16 cellular contexts compared by ENCODE assay signal in the genomic region with DNA sequence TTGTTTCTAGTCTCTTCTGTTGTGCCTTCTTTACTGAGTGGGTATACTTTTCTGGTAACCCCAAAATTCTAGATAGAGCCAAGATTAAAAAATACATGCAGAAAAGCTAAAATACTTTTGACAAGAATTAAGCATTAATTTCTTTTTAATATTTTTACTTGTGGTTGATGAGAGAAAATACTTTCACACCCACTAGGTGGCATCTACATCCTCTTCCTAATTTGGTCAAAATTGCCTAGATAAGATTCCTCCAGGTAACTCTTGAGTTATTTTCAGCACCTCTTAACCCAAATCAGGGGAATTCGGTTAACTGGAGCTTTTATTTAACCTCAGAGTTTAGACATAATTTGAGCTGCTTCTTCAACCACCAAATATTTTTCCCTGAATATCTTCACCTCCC. TPM values are rescaled to one million over a fixed set of nuclear protein-coding genes. Genes with fewer than 3 reads are reported as not detected.
A peak's percentile ranks its signal among the peaks of the same experiment; 100 is the strongest.
DNase-seq lines count a peak whose midpoint lies in the region; ATAC-seq, FAIRE-seq and TF ChIP-seq lines count a peak whose summit lies in the region.
"Had no signal": no experiment of that assay in that cellular context is flagged by ENCODE, and none has a peak within 500 bp of the region (broad histone marks: within the 10 kb centered on the region; RNA-seq: fewer than 3 reads in every experiment).

No MANE protein-coding gene starts in this region.

- ATAC-seq in HG02938 (IDR thresholded peaks at IDR 0.05; ENCODE audit: unreplicated experiment): no peak
- ATAC-seq: activated naive CD4-positive, alpha-beta T cell treated with anti-CD3 and anti-CD28 coated beads, Interleukin-2, amount 50 U/mL, for 72 hours; lower lobe of right lung had no signal

- no peak for FAIRE-seq in bronchial epithelial cell (lab: Jason Lieb, UNC)

- TF ChIP-seq CTCF in GM06990 (IDR thresholded peaks at IDR 0.05; ENCODE audit: insufficient read depth, low read length, poor library complexity, severe bottlenecking) (peak; percentile 26), bronchial epithelial cell (IDR thresholded peaks at IDR 0.05; ENCODE audit: insufficient read depth, low read length, severe bottlenecking) (peak; percentile 21)

- H3K4me3 ChIP-seq in GM06990 (replicated peaks; ENCODE audit: low read depth, low read length): no peak overlapping the region
- no peak overlapping the region for H3K4me3 ChIP-seq in bronchial epithelial cell (ENCODE audit: low read depth, low read length)
- H3K4me3 ChIP-seq: lower lobe of right lung, tibial artery had no signal

- DNase-seq in GM06990 (ENCODE audit: extremely low read depth, insufficient read length): no peak
- peak; percentile 2 for DNase-seq in LHCN-M2 (ENCODE audit: low read depth)
- no peak for DNase-seq in bronchial epithelial cell (ENCODE audit: low read depth)
- DNase-seq in kidney tubule cell (ENCODE audit: low spot score): peak; percentile 13
- no peak for DNase-seq in GF-D8 (lab: John Stamatoyannopoulos, UW)
- DNase-seq in activated CD8-positive, alpha-beta memory T cell treated with anti-CD3 and anti-CD28 coated beads, Interleukin-2, amount 50 U/mL, for 4 hours: no peak
- no peak for DNase-seq in Ammon's horn (ENCODE audit: low spot score)
- DNase-seq: activated CD4-positive, alpha-beta T cell treated with anti-CD3 and anti-CD28 coated beads for 4 hours; DMS153; lower lobe of right lung; NCI-H2171; SIG-M5; tibial artery had no signal

- H3K27me3 ChIP-seq in GM06990 (replicated peaks; ENCODE audit: control insufficient read depth, insufficient read depth, low read length) (no peaks in the 10 kb centered on the region), bronchial epithelial cell (ENCODE audit: control insufficient read depth, insufficient read depth, low read length) (no peaks in the 10 kb centered on the region)
- H3K27me3 ChIP-seq: tibial artery had no signal

- H3K36me3 ChIP-seq in GM06990 (ENCODE audit: control insufficient read depth, insufficient read depth, low read length) (no peaks in the 10 kb centered on the region), bronchial epithelial cell (ENCODE audit: control insufficient read depth, insufficient read depth, low read length) (no peaks in the 10 kb centered on the region)
- H3K36me3 ChIP-seq: lower lobe of right lung, tibial artery had no signal

RNA-seq across cellular contexts. Expression of a gene that starts 28.4 kb away (rescaled TPM):
- total RNA-seq in LHCN-M2 (2014; rRNA removed): not detected in 2 replicates
- polyA plus RNA-seq in LHCN-M2 (2012): not detected
- not detected in 2 replicates for total RNA-seq in bronchial epithelial cell
- total RNA-seq: activated naive CD4-positive, alpha-beta T cell treated with anti-CD3 and anti-CD28 coated beads, Interleukin-2, amount 50 U/mL, for 72 hours; lower lobe of right lung; pulmonary artery endothelial cell had no signal

RNA-seq across cellular contexts. Expression of a gene that starts 55.9 kb away (rescaled TPM):
- not detected in 2 replicates for total RNA-seq in LHCN-M2 (2014; rRNA removed)
- polyA plus RNA-seq in LHCN-M2 (2012): not detected
- not detected in 2 replicates for total RNA-seq in bronchial epithelial cell
- total RNA-seq: activated naive CD4-positive, alpha-beta T cell treated with anti-CD3 and anti-CD28 coated beads, Interleukin-2, amount 50 U/mL, for 72 hours; lower lobe of right lung; pulmonary artery endothelial cell had no signal

Comparison
In these comparisons a context has a peak if more than half of its experiments do, and no peak if none do; other contexts are left out.
1. DNase-seq: peak in LHCN-M2 (single experiment) and kidney tubule cell (single experiment); none in GM06990 (single experiment), bronchial epithelial cell (single experiment), GF-D8 (single experiment), activated CD8-positive, alpha-beta memory T cell treated with anti-CD3 and anti-CD28 coated beads, Interleukin-2, amount 50 U/mL, for 4 hours (single experiment) and Ammon's horn (single experiment).